Comparison of ENCODE assay signal across 1 cellular context in the genomic region with DNA sequence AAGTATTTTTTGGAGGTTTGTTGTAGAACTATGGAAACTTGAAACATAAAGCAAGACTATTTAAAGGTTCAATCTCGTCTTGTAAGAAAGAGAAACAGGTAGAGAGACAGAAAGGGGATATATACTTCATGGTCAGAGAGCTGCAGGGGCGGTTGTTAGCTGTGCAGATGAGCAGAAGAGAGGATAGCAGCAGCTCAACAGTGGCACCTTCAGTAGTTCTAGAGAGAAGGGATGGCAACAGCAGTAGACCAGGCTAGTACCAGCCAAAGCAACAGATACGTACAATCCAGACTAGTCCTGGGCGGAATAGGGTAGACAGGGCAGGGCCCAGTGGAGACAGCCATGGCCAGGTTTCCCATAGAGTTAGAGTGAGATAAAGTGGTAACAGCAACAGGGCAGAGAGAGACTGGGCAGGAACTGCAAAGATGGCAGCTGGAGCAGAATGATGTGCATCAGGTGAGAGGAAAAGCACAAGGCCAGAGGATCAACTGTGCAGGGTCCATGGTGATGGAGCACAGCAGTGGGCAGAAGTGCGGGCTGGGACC.
TF ChIP-seq lines count a peak whose summit lies in the region.

No MANE protein-coding gene starts in this region.

TF ChIP-seq in GM12878, 131 proteins besides CTCF, POLR2A, EP300 and RAD21 (continued from another document and continues in another):
- no peak for TF ChIP-seq E2F8 (IDR thresholded peaks at IDR 0.05; ENCODE audit: low read depth, partially characterized antibody)
- TF ChIP-seq, protein P1, sequence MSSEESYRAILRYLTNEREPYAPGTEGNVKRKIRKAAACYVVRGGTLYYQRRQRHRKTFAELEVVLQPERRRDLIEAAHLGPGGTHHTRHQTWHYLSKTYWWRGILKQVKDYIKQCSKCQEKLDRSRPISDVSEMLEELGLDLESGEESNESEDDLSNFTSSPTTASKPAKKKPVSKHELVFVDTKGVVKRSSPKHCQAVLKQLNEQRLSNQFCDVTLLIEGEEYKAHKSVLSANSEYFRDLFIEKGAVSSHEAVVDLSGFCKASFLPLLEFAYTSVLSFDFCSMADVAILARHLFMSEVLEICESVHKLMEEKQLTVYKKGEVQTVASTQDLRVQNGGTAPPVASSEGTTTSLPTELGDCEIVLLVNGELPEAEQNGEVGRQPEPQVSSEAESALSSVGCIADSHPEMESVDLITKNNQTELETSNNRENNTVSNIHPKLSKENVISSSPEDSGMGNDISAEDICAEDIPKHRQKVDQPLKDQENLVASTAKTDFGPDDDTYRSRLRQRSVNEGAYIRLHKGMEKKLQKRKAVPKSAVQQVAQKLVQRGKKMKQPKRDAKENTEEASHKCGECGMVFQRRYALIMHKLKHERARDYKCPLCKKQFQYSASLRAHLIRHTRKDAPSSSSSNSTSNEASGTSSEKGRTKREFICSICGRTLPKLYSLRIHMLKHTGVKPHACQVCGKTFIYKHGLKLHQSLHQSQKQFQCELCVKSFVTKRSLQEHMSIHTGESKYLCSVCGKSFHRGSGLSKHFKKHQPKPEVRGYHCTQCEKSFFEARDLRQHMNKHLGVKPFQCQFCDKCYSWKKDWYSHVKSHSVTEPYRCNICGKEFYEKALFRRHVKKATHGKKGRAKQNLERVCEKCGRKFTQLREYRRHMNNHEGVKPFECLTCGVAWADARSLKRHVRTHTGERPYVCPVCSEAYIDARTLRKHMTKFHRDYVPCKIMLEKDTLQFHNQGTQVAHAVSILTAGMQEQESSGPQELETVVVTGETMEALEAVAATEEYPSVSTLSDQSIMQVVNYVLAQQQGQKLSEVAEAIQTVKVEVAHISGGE (CRISPR knock-in tag; IDR thresholded peaks at IDR 0.05): peak; percentile 86
- no peak for TF ChIP-seq RELB (IDR thresholded peaks at IDR 0.05; ENCODE audit: low read depth)
- TF ChIP-seq SIX5 (IDR thresholded peaks at IDR 0.05; ENCODE audit: low read depth, low read length, severe bottlenecking): peak; percentile 9
- TF ChIP-seq ZNF24 (IDR thresholded peaks at IDR 0.05): no peak
- peak; percentile 19 for TF ChIP-seq SP1 (IDR thresholded peaks at IDR 0.05; ENCODE audit: low read depth, low read length)
- TF ChIP-seq PML (IDR thresholded peaks at IDR 0.05; ENCODE audit: low read length): peak; percentile 100
- TF ChIP-seq TAF1 (IDR thresholded peaks at IDR 0.05; ENCODE audit: borderline replicate concordance, low read depth, low read length): no peak
- peak; percentile 98; the same call in 1 of the 2 replicates for TF ChIP-seq POLR2AphosphoS2 (IDR thresholded peaks at IDR 0.05; ENCODE audit: low read depth, low read length)
- no peak for TF ChIP-seq CHD1 (IDR thresholded peaks at IDR 0.05; ENCODE audit: low read depth, low read length)
- TF ChIP-seq TCF7 (IDR thresholded peaks at IDR 0.05; ENCODE audit: borderline replicate concordance): 0 out of 2 replicates have a peak, but pooled peaks have one; percentile 9
- no peak for TF ChIP-seq EZH2 (IDR thresholded peaks at IDR 0.05; ENCODE audit: borderline replicate concordance, control insufficient read depth, low read depth, low read length)
- no peak for TF ChIP-seq ELK1 (IDR thresholded peaks at IDR 0.05; ENCODE audit: low read depth, low read length)
- TF ChIP-seq HDGF (IDR thresholded peaks at IDR 0.05): no peak
- TF ChIP-seq MTA2 (IDR thresholded peaks at IDR 0.05; ENCODE audit: low read depth): no peak
- TF ChIP-seq, protein P2, sequence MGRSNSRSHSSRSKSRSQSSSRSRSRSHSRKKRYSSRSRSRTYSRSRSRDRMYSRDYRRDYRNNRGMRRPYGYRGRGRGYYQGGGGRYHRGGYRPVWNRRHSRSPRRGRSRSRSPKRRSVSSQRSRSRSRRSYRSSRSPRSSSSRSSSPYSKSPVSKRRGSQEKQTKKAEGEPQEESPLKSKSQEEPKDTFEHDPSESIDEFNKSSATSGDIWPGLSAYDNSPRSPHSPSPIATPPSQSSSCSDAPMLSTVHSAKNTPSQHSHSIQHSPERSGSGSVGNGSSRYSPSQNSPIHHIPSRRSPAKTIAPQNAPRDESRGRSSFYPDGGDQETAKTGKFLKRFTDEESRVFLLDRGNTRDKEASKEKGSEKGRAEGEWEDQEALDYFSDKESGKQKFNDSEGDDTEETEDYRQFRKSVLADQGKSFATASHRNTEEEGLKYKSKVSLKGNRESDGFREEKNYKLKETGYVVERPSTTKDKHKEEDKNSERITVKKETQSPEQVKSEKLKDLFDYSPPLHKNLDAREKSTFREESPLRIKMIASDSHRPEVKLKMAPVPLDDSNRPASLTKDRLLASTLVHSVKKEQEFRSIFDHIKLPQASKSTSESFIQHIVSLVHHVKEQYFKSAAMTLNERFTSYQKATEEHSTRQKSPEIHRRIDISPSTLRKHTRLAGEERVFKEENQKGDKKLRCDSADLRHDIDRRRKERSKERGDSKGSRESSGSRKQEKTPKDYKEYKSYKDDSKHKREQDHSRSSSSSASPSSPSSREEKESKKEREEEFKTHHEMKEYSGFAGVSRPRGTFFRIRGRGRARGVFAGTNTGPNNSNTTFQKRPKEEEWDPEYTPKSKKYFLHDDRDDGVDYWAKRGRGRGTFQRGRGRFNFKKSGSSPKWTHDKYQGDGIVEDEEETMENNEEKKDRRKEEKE (IDR thresholded peaks at IDR 0.05): peak; percentile 69; the same call in 1 of the 2 replicates
- TF ChIP-seq MEF2A (IDR thresholded peaks at IDR 0.05; ENCODE audit: insufficient read depth, low read depth, low read length): peak; percentile 68
- no peak for TF ChIP-seq RB1 (IDR thresholded peaks at IDR 0.05; ENCODE audit: borderline replicate concordance)
- TF ChIP-seq SMAD5 (IDR thresholded peaks at IDR 0.05; ENCODE audit: low read depth): peak; percentile 100
- TF ChIP-seq BACH1 (IDR thresholded peaks at IDR 0.05; ENCODE audit: borderline replicate concordance): peak; percentile 100
- no peak for TF ChIP-seq CBX3 (IDR thresholded peaks at IDR 0.05; ENCODE audit: borderline replicate concordance, low read depth)
- TF ChIP-seq ZBED1 (IDR thresholded peaks at IDR 0.05; ENCODE audit: borderline replicate concordance): peak; percentile 100
- TF ChIP-seq ASH2L (IDR thresholded peaks at IDR 0.05; ENCODE audit: borderline replicate concordance, low read depth): no peak
- TF ChIP-seq, protein P3, sequence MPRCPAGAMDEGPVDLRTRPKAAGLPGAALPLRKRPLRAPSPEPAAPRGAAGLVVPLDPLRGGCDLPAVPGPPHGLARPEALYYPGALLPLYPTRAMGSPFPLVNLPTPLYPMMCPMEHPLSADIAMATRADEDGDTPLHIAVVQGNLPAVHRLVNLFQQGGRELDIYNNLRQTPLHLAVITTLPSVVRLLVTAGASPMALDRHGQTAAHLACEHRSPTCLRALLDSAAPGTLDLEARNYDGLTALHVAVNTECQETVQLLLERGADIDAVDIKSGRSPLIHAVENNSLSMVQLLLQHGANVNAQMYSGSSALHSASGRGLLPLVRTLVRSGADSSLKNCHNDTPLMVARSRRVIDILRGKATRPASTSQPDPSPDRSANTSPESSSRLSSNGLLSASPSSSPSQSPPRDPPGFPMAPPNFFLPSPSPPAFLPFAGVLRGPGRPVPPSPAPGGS (IDR thresholded peaks at IDR 0.05; ENCODE audit: borderline replicate concordance, insufficient read depth, low read depth, low read length, poor library complexity, severe bottlenecking): peak; percentile 92
- peak; percentile 76; the same call in 1 of the 2 replicates for TF ChIP-seq ESRRA (IDR thresholded peaks at IDR 0.05; ENCODE audit: low read length)
- TF ChIP-seq MYB (IDR thresholded peaks at IDR 0.05; ENCODE audit: borderline replicate concordance, low read depth, low read length): peak; percentile 84; the same call in 1 of the 2 replicates
- no peak for TF ChIP-seq EED (IDR thresholded peaks at IDR 0.05; ENCODE audit: low read depth)
- peak; percentile 99 for TF ChIP-seq POU2F2 (IDR thresholded peaks at IDR 0.05; ENCODE audit: borderline replicate concordance, low read depth, low read length)
- TF ChIP-seq REST (IDR thresholded peaks at IDR 0.05; ENCODE audit: low read depth, low read length): peak; percentile 39; the same call in 1 of the 2 replicates
- no peak; the same call in 1 of the 2 replicates for TF ChIP-seq SREBF1 (IDR thresholded peaks at IDR 0.05; ENCODE audit: low read length)
- TF ChIP-seq, protein P4, sequence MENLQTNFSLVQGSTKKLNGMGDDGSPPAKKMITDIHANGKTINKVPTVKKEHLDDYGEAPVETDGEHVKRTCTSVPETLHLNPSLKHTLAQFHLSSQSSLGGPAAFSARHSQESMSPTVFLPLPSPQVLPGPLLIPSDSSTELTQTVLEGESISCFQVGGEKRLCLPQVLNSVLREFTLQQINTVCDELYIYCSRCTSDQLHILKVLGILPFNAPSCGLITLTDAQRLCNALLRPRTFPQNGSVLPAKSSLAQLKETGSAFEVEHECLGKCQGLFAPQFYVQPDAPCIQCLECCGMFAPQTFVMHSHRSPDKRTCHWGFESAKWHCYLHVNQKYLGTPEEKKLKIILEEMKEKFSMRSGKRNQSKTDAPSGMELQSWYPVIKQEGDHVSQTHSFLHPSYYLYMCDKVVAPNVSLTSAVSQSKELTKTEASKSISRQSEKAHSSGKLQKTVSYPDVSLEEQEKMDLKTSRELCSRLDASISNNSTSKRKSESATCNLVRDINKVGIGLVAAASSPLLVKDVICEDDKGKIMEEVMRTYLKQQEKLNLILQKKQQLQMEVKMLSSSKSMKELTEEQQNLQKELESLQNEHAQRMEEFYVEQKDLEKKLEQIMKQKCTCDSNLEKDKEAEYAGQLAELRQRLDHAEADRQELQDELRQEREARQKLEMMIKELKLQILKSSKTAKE (IDR thresholded peaks at IDR 0.05; ENCODE audit: low read depth, poor library complexity, severe bottlenecking): no peak
- peak in 1 of 2 experiments; percentile 69; a peak in 1 of 4 replicates for TF ChIP-seq ETV6 (conservative IDR thresholded peaks at IDR 0.05 in 1 of 2, IDR thresholded peaks at IDR 0.05 in 1 of 2; ENCODE audit: borderline replicate concordance in 1 of 2, low read depth in 1 of 2)
- TF ChIP-seq NBN (IDR thresholded peaks at IDR 0.05): peak; percentile 44; the same call in 1 of the 2 replicates
- peak; percentile 67 for TF ChIP-seq RUNX3 (IDR thresholded peaks at IDR 0.05; ENCODE audit: low read length)
- TF ChIP-seq WRNIP1 (IDR thresholded peaks at IDR 0.05; ENCODE audit: borderline replicate concordance, low read depth, low read length): peak; percentile 99
- TF ChIP-seq CREM (IDR thresholded peaks at IDR 0.05; ENCODE audit: low read depth): peak; percentile 93
- no peak for TF ChIP-seq NR2F1 (conservative IDR thresholded peaks at IDR 0.05)
